2 cellular contexts compared by ENCODE assay signal in genomic region chr16:31213342-31213741, GRCh38.
TF ChIP-seq lines count a peak whose summit lies in the region.

No MANE protein-coding gene starts in this region.

TF ChIP-seq in HCT116, 20 proteins besides CTCF, POLR2A, EP300 and RAD21:
- TF ChIP-seq EGR1 (IDR thresholded peaks at IDR 0.05; ENCODE audit: low read depth) (no peak), CBX3 (IDR thresholded peaks at IDR 0.05; ENCODE audit: low read depth) (no peak), ZBTB33 (IDR thresholded peaks at IDR 0.05; ENCODE audit: extremely low read depth, insufficient replicate concordance, low read length) (no peak), CEBPB (IDR thresholded peaks at IDR 0.05; ENCODE audit: low read depth) (no peak), REST (IDR thresholded peaks at IDR 0.05; ENCODE audit: low read depth) (no peak), TCF7L2 (IDR thresholded peaks at IDR 0.05; ENCODE audit: borderline replicate concordance, extremely low read depth, insufficient read depth, insufficient read length) (no peak), YY1 (IDR thresholded peaks at IDR 0.05; ENCODE audit: extremely low read depth, insufficient replicate concordance, low read depth, low read length) (no peak), EZH2 (IDR thresholded peaks at IDR 0.05) (no peak), SRF (IDR thresholded peaks at IDR 0.05; ENCODE audit: low read depth) (no peak), EZH2phosphoT487 (IDR thresholded peaks at IDR 0.05; ENCODE audit: borderline replicate concordance) (no peak)

TF ChIP-seq in WTC11, 78 proteins besides CTCF, POLR2A, EP300 and RAD21:
- TF ChIP-seq PRRX2 (CRISPR knock-in tag; IDR thresholded peaks at IDR 0.05) (no peak), JAZF1 (CRISPR knock-in tag; IDR thresholded peaks at IDR 0.05) (no peak), TEAD1 (CRISPR knock-in tag; IDR thresholded peaks at IDR 0.05) (no peak), MXD4 (CRISPR knock-in tag; IDR thresholded peaks at IDR 0.05; ENCODE audit: borderline replicate concordance) (no peak)
- TF ChIP-seq, protein P1, sequence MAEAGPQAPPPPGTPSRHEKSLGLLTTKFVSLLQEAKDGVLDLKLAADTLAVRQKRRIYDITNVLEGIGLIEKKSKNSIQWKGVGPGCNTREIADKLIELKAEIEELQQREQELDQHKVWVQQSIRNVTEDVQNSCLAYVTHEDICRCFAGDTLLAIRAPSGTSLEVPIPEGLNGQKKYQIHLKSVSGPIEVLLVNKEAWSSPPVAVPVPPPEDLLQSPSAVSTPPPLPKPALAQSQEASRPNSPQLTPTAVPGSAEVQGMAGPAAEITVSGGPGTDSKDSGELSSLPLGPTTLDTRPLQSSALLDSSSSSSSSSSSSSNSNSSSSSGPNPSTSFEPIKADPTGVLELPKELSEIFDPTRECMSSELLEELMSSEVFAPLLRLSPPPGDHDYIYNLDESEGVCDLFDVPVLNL (CRISPR knock-in tag; IDR thresholded peaks at IDR 0.05; ENCODE audit: borderline replicate concordance, low read depth) = no peak
